16 cellular contexts compared by ENCODE assay signal in the genomic region with DNA sequence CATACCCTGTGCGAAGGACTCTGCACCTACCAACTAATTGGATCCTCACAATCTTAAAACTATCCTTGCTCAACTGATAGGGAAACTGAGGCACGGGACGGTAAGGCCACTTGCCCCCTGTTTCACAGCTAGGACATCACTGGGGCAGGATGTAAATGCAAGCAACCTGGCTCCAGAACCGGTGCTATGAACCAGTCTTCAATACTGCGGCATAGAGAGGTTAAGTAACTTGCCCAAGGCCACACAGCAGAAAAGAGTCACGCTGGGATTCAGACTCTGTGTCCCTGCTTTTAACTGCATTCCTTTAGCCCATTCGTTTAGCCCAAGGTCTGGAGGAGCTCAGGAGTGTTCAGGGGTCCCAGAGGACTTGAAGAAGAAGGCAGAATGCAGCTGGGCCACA.
"Had no signal": no experiment of that assay in that cellular context is flagged by ENCODE, and none has a peak within 500 bp of the region (broad histone marks: within the 10 kb centered on the region; RNA-seq: fewer than 3 reads in every experiment).

No MANE protein-coding gene starts in this region.

- H3K4me3 ChIP-seq: pancreas, SK-N-MC, skin epidermis, testis had no signal

- H3K4me1 ChIP-seq: foreskin keratinocyte had no signal

- ATAC-seq: naive thymus-derived CD8-positive, alpha-beta T cell; stimulated activated naive CD8-positive, alpha-beta T cell treated with anti-CD3 and anti-CD28 coated beads, Interleukin-15, Interleukin-2, amounts not matched to agents 100 U/mL and 50 U/mL, for 24 hours had no signal

- H3K4me3 Mint-ChIP-seq: activated naive CD4-positive, alpha-beta T cell treated with anti-CD3 and anti-CD28 coated beads for 36 hours; central memory CD8-positive, alpha-beta T cell had no signal

- H3K27me3 ChIP-seq: foreskin keratinocyte, pancreas, testis had no signal

- H3K27ac ChIP-seq: foreskin keratinocyte, SK-N-MC had no signal

- H3K27ac Mint-ChIP-seq: activated naive CD4-positive, alpha-beta T cell treated with anti-CD3 and anti-CD28 coated beads for 36 hours; activated T-helper 2 cell treated with anti-CD3 and anti-CD28 coated beads, Interferon-gamma antibody, Interleukin-2, Interleukin-4, amounts not matched to agents 10 μg/mL and 5 μg/mL and 100 μg/mL, durations not matched to agents 14 hours and 24 hours and 36 hours had no signal

- H3K27me3 Mint-ChIP-seq: central memory CD8-positive, alpha-beta T cell; naive thymus-derived CD8-positive, alpha-beta T cell had no signal

- H3K9me3 ChIP-seq: pancreas, testis had no signal

- H3K9me3 Mint-ChIP-seq: activated naive CD4-positive, alpha-beta T cell treated with anti-CD3 and anti-CD28 coated beads for 36 hours; activated T-helper 2 cell treated with anti-CD3 and anti-CD28 coated beads, Interferon-gamma antibody, Interleukin-2, Interleukin-4, amounts not matched to agents 10 μg/mL and 5 μg/mL and 100 μg/mL, durations not matched to agents 14 hours and 24 hours and 36 hours; central memory CD8-positive, alpha-beta T cell had no signal

- DNase-seq: activated CD4-positive, alpha-beta T cell treated with anti-CD3 and anti-CD28 coated beads, Interleukin-2, amount 50 U/mL, for 4 hours; activated naive CD4-positive, alpha-beta T cell treated with anti-CD3 and anti-CD28 coated beads for 36 hours; activated T-cell treated with anti-CD3 and anti-CD28 coated beads for 4 hours; cortex of kidney; effector CD8-positive, alpha-beta T cell; foreskin keratinocyte; naive thymus-derived CD8-positive, alpha-beta T cell; stimulated activated CD4-positive, alpha-beta T cell treated with anti-CD3 and anti-CD28 coated beads, Interleukin-15, amount 100 ng/mL, for 24 hours; stimulated activated CD4-positive, alpha-beta T cell treated with anti-CD3 and anti-CD28 coated beads, Interleukin-4, amount 100 ng/mL, for 24 hours; stimulated activated naive CD8-positive, alpha-beta T cell treated with anti-CD3 and anti-CD28 coated beads, Interleukin-15, Interleukin-2, amounts not matched to agents 100 U/mL and 50 U/mL, for 24 hours had no signal
